In the genomic region with DNA sequence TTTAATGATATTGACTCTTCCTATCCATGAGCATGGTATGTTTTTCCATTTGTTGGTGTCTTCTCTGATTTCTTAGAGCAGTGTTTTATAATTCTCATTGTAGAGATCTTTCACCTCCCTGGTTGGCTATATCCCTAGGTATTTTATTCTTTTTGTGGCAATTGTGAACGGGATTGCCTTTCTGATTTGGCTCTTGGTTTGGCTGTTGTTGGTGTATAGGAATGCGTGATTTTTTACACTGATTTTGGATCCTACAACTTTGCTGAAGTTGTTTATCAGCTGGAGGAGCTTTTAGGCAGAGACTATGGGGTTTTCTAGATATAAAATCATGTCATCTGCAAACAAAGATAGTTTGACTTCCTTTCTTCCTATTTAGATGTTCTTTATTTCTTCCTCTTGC, we compare ENCODE assay signal across 9 cellular contexts. TPM values are rescaled to one million over a fixed set of nuclear protein-coding genes. Genes with fewer than 3 reads are reported as not detected.
DNase-seq lines count a peak whose midpoint lies in the region; ATAC-seq and TF ChIP-seq lines count a peak whose summit lies in the region.
"Not testable (repeated sequence)": the region's sequence is repeated elsewhere in the genome, so short reads cannot be mapped to it uniquely, and the experiment has no call there.
"Had no signal": no experiment of that assay in that cellular context is flagged by ENCODE, and none has a peak within 500 bp of the region (broad histone marks: within the 10 kb centered on the region; RNA-seq: fewer than 3 reads in every experiment).

No MANE protein-coding gene starts in this region.

- H3K9me3 Mint-ChIP-seq in CD4-positive, alpha-beta T cell; activated naive CD4-positive, alpha-beta T cell treated with anti-CD3 and anti-CD28 coated beads, Interleukin-2, amount 50 U/mL, for 24 hours; effector memory CD8-positive, alpha-beta T cell: not testable (repeated sequence)
- H3K9me3 Mint-ChIP-seq in naive thymus-derived CD4-positive, alpha-beta T cell: peaks cover 0 to 21% (median 5%) of the 10 kb centered on the region in 11 donors

- not testable (repeated sequence) for H3K27ac ChIP-seq in CD4-positive, alpha-beta T cell (ENCODE audit: low read depth, low read length); HEK293 (ENCODE audit: extremely low read depth, low read depth, low read length); naive thymus-derived CD4-positive, alpha-beta T cell (ENCODE audit: low read depth, low read length)
- H3K27ac ChIP-seq in neutrophil: peak overlapping the region; percentile 40

- not testable (repeated sequence) for H3K27me3 Mint-ChIP-seq in CD4-positive, alpha-beta T cell; activated naive CD4-positive, alpha-beta T cell treated with anti-CD3 and anti-CD28 coated beads, Interleukin-2, amount 50 U/mL, for 24 hours; effector memory CD8-positive, alpha-beta T cell; naive thymus-derived CD4-positive, alpha-beta T cell

- not testable (repeated sequence) for H3K27me3 ChIP-seq in CD4-positive, alpha-beta T cell (ENCODE audit: control insufficient read depth, insufficient read depth, low read length); naive thymus-derived CD4-positive, alpha-beta T cell (ENCODE audit: control insufficient read depth in 2 of 2, insufficient read depth in 2 of 2, low read length in 2 of 2); neutrophil

- CTCF ChIA-PET in CD4-positive, alpha-beta T cell (lab: Charles Lee); HEK293 (lab: Yijun Ruan, JAX); naive thymus-derived CD4-positive, alpha-beta T cell (lab: Charles Lee): not testable (repeated sequence)

- POLR2A ChIA-PET in CD4-positive, alpha-beta T cell (lab: Charles Lee); HEK293 (lab: Yijun Ruan, JAX); naive thymus-derived CD4-positive, alpha-beta T cell (lab: Charles Lee): not testable (repeated sequence)

- H3K4me3 ChIP-seq in HEK293 (ENCODE audit: low read depth, low read length); naive thymus-derived CD4-positive, alpha-beta T cell (ENCODE audit: low read length); neutrophil (ENCODE audit: low read depth in 1 of 2, low read length in 1 of 2): not testable (repeated sequence)

- TF ChIP-seq CTCF in CD4-positive, alpha-beta T cell (IDR thresholded peaks at IDR 0.05); HEK293 (tag by site-specific recombination; IDR thresholded peaks at IDR 0.05); neutrophil (IDR thresholded peaks at IDR 0.05): not testable (repeated sequence)

- ATAC-seq in CD4-positive, alpha-beta T cell (ENCODE audit: poor library complexity); effector memory CD8-positive, alpha-beta T cell (replicated peaks); naive thymus-derived CD4-positive, alpha-beta T cell: not testable (repeated sequence)

- not testable (repeated sequence) for H3K4me3 Mint-ChIP-seq in CD4-positive, alpha-beta T cell; activated naive CD4-positive, alpha-beta T cell treated with anti-CD3 and anti-CD28 coated beads, Interleukin-2, amount 50 U/mL, for 24 hours
- H3K4me3 Mint-ChIP-seq in effector memory CD8-positive, alpha-beta T cell: peak overlapping the region; percentile 2 to 63
- H3K4me3 Mint-ChIP-seq in naive thymus-derived CD4-positive, alpha-beta T cell: peak overlapping the region in 8 of 10 donors; percentile 1 to 49 (median 18)

- H3K4me1 Mint-ChIP-seq in CD4-positive, alpha-beta T cell (ENCODE audit: low read depth): peaks cover 51% of the 10 kb centered on the region
- H3K4me1 Mint-ChIP-seq in activated naive CD4-positive, alpha-beta T cell treated with anti-CD3 and anti-CD28 coated beads, Interleukin-2, amount 50 U/mL, for 24 hours: peaks cover 49% of the 10 kb centered on the region
- peaks cover 53 to 68% of the 10 kb centered on the region in 2 donors for H3K4me1 Mint-ChIP-seq in effector memory CD8-positive, alpha-beta T cell (ENCODE audit: low read depth in 2 of 2)
- peaks cover 17 to 59% (median 49%) of the 10 kb centered on the region in 7 donors for H3K4me1 Mint-ChIP-seq in naive thymus-derived CD4-positive, alpha-beta T cell

- H3K4me1 ChIP-seq in HEK293 (ENCODE audit: control insufficient read depth, insufficient read depth, low read length): not testable (repeated sequence)
- H3K4me1 ChIP-seq in naive thymus-derived CD4-positive, alpha-beta T cell (ENCODE audit: control insufficient read depth in 2 of 2, insufficient read depth in 2 of 2, low read length in 2 of 2): peaks cover 4 to 11% of the 10 kb centered on the region in 2 donors
- H3K4me1 ChIP-seq in neutrophil (ENCODE audit: control insufficient read depth in 1 of 2, insufficient read depth in 1 of 2, low read depth in 1 of 2, low read length in 1 of 2): peaks cover 44 to 53% of the 10 kb centered on the region in 2 experiments

- DNase-seq in CD4-positive, alpha-beta T cell; effector memory CD8-positive, alpha-beta T cell; naive thymus-derived CD4-positive, alpha-beta T cell: not testable (repeated sequence)

- not testable (repeated sequence) for H3K9me3 ChIP-seq in CD4-positive, alpha-beta T cell (ENCODE audit: control insufficient read depth, low read length); HEK293 (ENCODE audit: control insufficient read depth, insufficient read depth, low read depth, low read length); naive thymus-derived CD4-positive, alpha-beta T cell (ENCODE audit: control insufficient read depth in 2 of 3, low read length in 3 of 3); neutrophil

- peaks cover 88% of the 10 kb centered on the region for H3K36me3 Mint-ChIP-seq in CD4-positive, alpha-beta T cell (ENCODE audit: low read depth)
- H3K36me3 Mint-ChIP-seq in activated naive CD4-positive, alpha-beta T cell treated with anti-CD3 and anti-CD28 coated beads, Interleukin-2, amount 50 U/mL, for 24 hours: peaks cover 36% of the 10 kb centered on the region
- peaks cover 38% of the 10 kb centered on the region for H3K36me3 Mint-ChIP-seq in effector memory CD8-positive, alpha-beta T cell (ENCODE audit: insufficient read depth)
- peaks cover 22 to 77% (median 65%) of the 10 kb centered on the region in 5 donors for H3K36me3 Mint-ChIP-seq in naive thymus-derived CD4-positive, alpha-beta T cell

- not testable (repeated sequence) for H3K36me3 ChIP-seq in HEK293 (ENCODE audit: control insufficient read depth in 2 of 2, insufficient read depth in 1 of 2, low read length in 2 of 2)
- H3K36me3 ChIP-seq in naive thymus-derived CD4-positive, alpha-beta T cell (ENCODE audit: control insufficient read depth in 2 of 3, insufficient read depth in 3 of 3, low read length in 3 of 3): peaks cover 4 to 27% (median 4%) of the 10 kb centered on the region in 3 experiments
- H3K36me3 ChIP-seq in neutrophil: peaks cover 40% of the 10 kb centered on the region

- intact Hi-C loops in CD4-positive, alpha-beta T cell (cut with DNase I, micrococcal nuclease): not testable (repeated sequence)
- intact Hi-C loops in naive thymus-derived CD4-positive, alpha-beta T cell (cut with micrococcal nuclease): loop anchor here in 1 of 2 donors (10.0 kb wide), 1 partner anchor 146 kb away; the partner anchor contains the start of gene PRKAR2B

- H3K27ac Mint-ChIP-seq in CD4-positive, alpha-beta T cell: peak overlapping the region; percentile 16
- peak overlapping the region; percentile 60 for H3K27ac Mint-ChIP-seq in activated naive CD4-positive, alpha-beta T cell treated with anti-CD3 and anti-CD28 coated beads, Interleukin-2, amount 50 U/mL, for 24 hours
- H3K27ac Mint-ChIP-seq in effector memory CD8-positive, alpha-beta T cell: peak overlapping the region; percentile 66 to 88
- peak overlapping the region in 7 of 9 donors; percentile 14 to 71 (median 61) for H3K27ac Mint-ChIP-seq in naive thymus-derived CD4-positive, alpha-beta T cell

TF ChIP-seq in HEK293, 187 proteins besides CTCF, POLR2A, EP300 and RAD21:
- 0 out of 2 replicates have a peak, but pooled peaks have one; percentile 43 for TF ChIP-seq ZNF248 (tag by site-specific recombination; IDR thresholded peaks at IDR 0.05)

RNA-seq across cellular contexts. Expression of gene PIK3CG, which starts 33.9 kb away (rescaled TPM):
- 10 to 100 TPM; 20.8 to 21.2 TPM for total RNA-seq in CD4-positive, alpha-beta T cell
- total RNA-seq in naive thymus-derived CD4-positive, alpha-beta T cell: 10 to 100 TPM; 25.1 to 54.9 (median 30.6) TPM
- polyA plus RNA-seq in naive thymus-derived CD4-positive, alpha-beta T cell: 10 to 100 TPM; 15.3 to 21.7 TPM
- total RNA-seq: Calu3, GM23338, HFFc6 had no signal
- polyA plus RNA-seq: GM23338 had no signal

Comparison
In these comparisons a context has a peak if more than half of its experiments do, and no peak if none do; other contexts are left out.
1. H3K27ac Mint-ChIP-seq: peak in every context shown above with its lines; median percentile 77 in effector memory CD8-positive, alpha-beta T cell; 61 in naive thymus-derived CD4-positive, alpha-beta T cell; 60 in activated naive CD4-positive, alpha-beta T cell treated with anti-CD3 and anti-CD28 coated beads, Interleukin-2, amount 50 U/mL, for 24 hours; 16 in CD4-positive, alpha-beta T cell.